In the genomic region with DNA sequence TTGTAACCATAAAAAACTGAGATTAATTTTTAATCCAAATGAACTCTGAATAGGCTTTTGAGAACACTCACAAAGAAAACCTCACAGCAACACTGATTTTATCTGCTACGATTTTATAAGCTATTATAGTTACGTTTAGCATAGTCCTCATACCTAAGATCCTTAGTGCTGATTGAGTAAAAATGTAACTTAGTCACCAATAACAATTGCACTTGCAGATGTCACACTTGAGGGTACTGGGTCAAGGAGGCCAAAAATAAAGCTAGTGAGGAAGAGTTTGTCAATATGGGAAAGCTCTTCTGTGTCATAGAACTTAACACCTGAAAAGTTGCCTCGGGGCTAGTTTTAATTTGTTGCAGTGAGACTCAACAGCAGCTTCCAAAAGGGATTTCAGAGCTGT, we compare ENCODE assay signal across 26 cellular contexts.
"Had no signal": no experiment of that assay in that cellular context is flagged by ENCODE, and none has a peak within 500 bp of the region (broad histone marks: within the 10 kb centered on the region; RNA-seq: fewer than 3 reads in every experiment).

No MANE protein-coding gene starts in this region.

- H3K4me1 ChIP-seq: ascending aorta, esophagus muscularis mucosa, foreskin keratinocyte, gastrocnemius medialis had no signal

- ATAC-seq: activated CD4-positive, alpha-beta T cell treated with anti-CD3 and anti-CD28 coated beads for 36 hours; activated naive CD4-positive, alpha-beta T cell treated with anti-CD3 and anti-CD28 coated beads, Interleukin-2, amount 50 U/mL, for 72 hours; activated T-cell treated with anti-CD3 and anti-CD28 coated beads, Interleukin-2, amount 50 U/mL, for 72 hours; effector memory CD8-positive, alpha-beta T cell; foreskin keratinocyte; gastrocnemius medialis; T-helper 17 cell had no signal

- H3K4me3 ChIP-seq: ascending aorta, coronary artery, esophagus muscularis mucosa, gastrocnemius medialis had no signal

- H3K9me3 ChIP-seq: ascending aorta, esophagus muscularis mucosa, gastrocnemius medialis had no signal

- DNase-seq: activated CD4-positive, alpha-beta memory T cell treated with anti-CD3 and anti-CD28 coated beads, Interleukin-2, amount 10 ng/mL, durations not matched to agents 7 days and 5 days; activated CD4-positive, alpha-beta T cell treated with anti-CD3 and anti-CD28 coated beads for 36 hours; activated CD4-positive, alpha-beta T cell treated with anti-CD3 and anti-CD28 coated beads, Interleukin-2, amount 10 ng/mL, durations not matched to agents 24 days and 14 days; activated CD4-positive, CD25-positive, alpha-beta regulatory T cell; activated CD4-positive, CD25-positive, alpha-beta regulatory T cell treated with anti-CD3 and anti-CD28 coated beads, Interleukin-2, amount 50 U/mL, for 72 hours; activated CD8-positive, alpha-beta memory T cell treated with anti-CD3 and anti-CD28 coated beads, Interleukin-2, amount 50 U/mL, for 48 hours; activated gamma-delta T cell; activated naive CD4-positive, alpha-beta T cell; activated naive CD4-positive, alpha-beta T cell treated with anti-CD3 and anti-CD28 coated beads, Interleukin-2, amount 10 ng/mL, durations not matched to agents 7 days and 5 days; activated naive CD8-positive, alpha-beta T cell treated with anti-CD3 and anti-CD28 coated beads, Interleukin-2, amount 10 ng/mL, durations not matched to agents 7 days and 5 days; activated T-cell treated with anti-CD3 and anti-CD28 coated beads for 4 hours; activated T-cell treated with anti-CD3 and anti-CD28 coated beads, Interleukin-2, amount 50 U/mL, for 24 hours; activated T-cell treated with anti-CD3 and anti-CD28 coated beads, Interleukin-2, amount 50 U/mL, for 72 hours; effector CD4-positive, alpha-beta T cell; effector memory CD8-positive, alpha-beta T cell; erythroblast; foreskin keratinocyte; gastrocnemius medialis; glutamatergic neuron; T-helper 1 cell; T-helper 17 cell; T1000 had no signal

- H3K36me3 ChIP-seq: ascending aorta, esophagus muscularis mucosa, gastrocnemius medialis had no signal

- H3K27ac ChIP-seq: ascending aorta, coronary artery, esophagus muscularis mucosa, foreskin keratinocyte, gastrocnemius medialis had no signal

- H3K27me3 ChIP-seq: ascending aorta, esophagus muscularis mucosa, foreskin keratinocyte, gastrocnemius medialis had no signal
